Comparison of ENCODE assay signal across 16 cellular contexts in the genomic region with DNA sequence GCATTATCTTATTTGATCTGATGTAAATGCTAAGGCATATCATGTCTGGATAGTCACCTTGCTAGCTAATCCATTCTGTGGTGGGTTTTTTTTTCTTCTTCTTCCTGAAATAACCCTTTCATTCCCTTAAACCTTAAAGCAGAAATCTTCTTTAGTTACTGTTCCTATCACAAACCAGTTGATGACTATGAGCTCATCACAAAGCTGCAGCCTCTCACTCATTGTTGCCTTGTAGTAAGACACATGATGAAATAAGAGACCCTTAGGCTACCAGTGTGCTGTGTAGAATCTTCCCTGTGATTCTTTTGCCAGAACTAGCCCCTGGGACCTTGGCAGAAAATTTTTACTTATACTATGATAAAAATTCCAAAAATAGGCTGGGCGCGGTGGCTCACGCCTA.
"Had no signal": no experiment of that assay in that cellular context is flagged by ENCODE, and none has a peak within 500 bp of the region (broad histone marks: within the 10 kb centered on the region; RNA-seq: fewer than 3 reads in every experiment).

No MANE protein-coding gene starts in this region.

- H3K4me3 ChIP-seq: esophagus muscularis mucosa, upper lobe of left lung had no signal

- ATAC-seq: activated T-helper 17 cell treated with anti-CD3 and anti-CD28 coated beads, Interleukin-2, amount 50 U/mL, for 72 hours; naive thymus-derived CD4-positive, alpha-beta T cell; sciatic nerve; stimulated activated naive CD8-positive, alpha-beta T cell treated with anti-CD3 and anti-CD28 coated beads, Interleukin-15, Interleukin-2, amounts not matched to agents 100 U/mL and 50 U/mL, for 24 hours; T-helper 17 cell had no signal

- H3K36me3 ChIP-seq: neutrophil, upper lobe of left lung had no signal

- H3K9me3 ChIP-seq: esophagus muscularis mucosa, neutrophil, upper lobe of left lung had no signal

- H3K27me3 ChIP-seq: esophagus muscularis mucosa, neutrophil, upper lobe of left lung had no signal

- DNase-seq: activated B cell treated with CpG ODN at 0.5 μM for 24 hours; activated CD4-positive, alpha-beta T cell treated with anti-CD3 and anti-CD28 coated beads, Interleukin-2, amount 10 ng/mL, durations not matched to agents 24 days and 14 days; activated CD8-positive, alpha-beta memory T cell treated with anti-CD3 and anti-CD28 coated beads for 24 hours; activated naive CD4-positive, alpha-beta T cell treated with anti-CD3 and anti-CD28 coated beads for 36 hours; cerebellar nuclear complex; endodermal cell; naive thymus-derived CD4-positive, alpha-beta T cell; stimulated activated CD4-positive, alpha-beta T cell treated with anti-CD3 and anti-CD28 coated beads, Interleukin-4, amount 100 ng/mL, for 1 hour; stimulated activated CD8-positive, alpha-beta memory T cell treated with anti-CD3 and anti-CD28 coated beads, Interleukin-4, amount 100 ng/mL, for 48 hours; stimulated activated naive CD8-positive, alpha-beta T cell treated with anti-CD3 and anti-CD28 coated beads, Interleukin-15, Interleukin-2, amounts not matched to agents 100 U/mL and 50 U/mL, for 24 hours; T-helper 17 cell; upper lobe of left lung had no signal

- H3K27ac ChIP-seq: esophagus muscularis mucosa, neutrophil, upper lobe of left lung had no signal
